ENCODE assay signal across 1 cellular context in the genomic region with DNA sequence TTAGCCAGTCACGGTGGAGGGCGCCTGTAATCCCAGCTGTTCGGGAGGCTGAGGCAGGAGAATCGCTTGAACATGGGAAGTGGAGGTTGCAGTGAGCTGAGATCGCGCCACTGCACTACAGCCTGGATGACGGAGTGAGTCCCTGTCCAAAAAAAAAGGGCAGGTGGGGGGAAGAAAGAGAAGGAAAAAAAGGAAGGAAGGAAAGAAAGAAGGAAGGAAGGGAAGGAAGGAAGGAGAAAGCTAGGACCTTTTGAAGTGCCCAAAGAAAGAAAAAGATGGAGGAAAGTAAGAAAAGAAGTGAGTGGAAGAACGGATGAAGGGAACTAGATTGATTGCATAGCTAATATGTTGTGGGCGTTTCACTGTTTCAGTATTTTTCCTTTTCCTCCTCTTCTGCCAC.
TF ChIP-seq lines count a peak whose summit lies in the region.

No MANE protein-coding gene starts in this region.

TF ChIP-seq in K562, 482 proteins besides CTCF, POLR2A, EP300 and RAD21 (continues in another document):
- peak; percentile 47; the same call in 1 of the 2 replicates for TF ChIP-seq SMARCA4 (IDR thresholded peaks at IDR 0.05)
- TF ChIP-seq ZSCAN29 (IDR thresholded peaks at IDR 0.05): no peak
- TF ChIP-seq RCOR1 (IDR thresholded peaks at IDR 0.05; ENCODE audit: borderline replicate concordance in 1 of 2, low read depth in 2 of 2, low read length in 2 of 2): no peak
- peak; percentile 80 for TF ChIP-seq EHMT2 (IDR thresholded peaks at IDR 0.05)
- TF ChIP-seq SMARCC2 (IDR thresholded peaks at IDR 0.05; ENCODE audit: low read depth): no peak; the same call in 1 of the 2 replicates
- TF ChIP-seq BRF1 (IDR thresholded peaks at IDR 0.05; ENCODE audit: borderline replicate concordance, extremely low read depth, insufficient read length): no peak
- TF ChIP-seq SOX6 (IDR thresholded peaks at IDR 0.05): no peak
- 0 out of 2 replicates have a peak, but pooled peaks have one; percentile 43 for TF ChIP-seq ZEB2 (IDR thresholded peaks at IDR 0.05)
- TF ChIP-seq, protein P1, sequence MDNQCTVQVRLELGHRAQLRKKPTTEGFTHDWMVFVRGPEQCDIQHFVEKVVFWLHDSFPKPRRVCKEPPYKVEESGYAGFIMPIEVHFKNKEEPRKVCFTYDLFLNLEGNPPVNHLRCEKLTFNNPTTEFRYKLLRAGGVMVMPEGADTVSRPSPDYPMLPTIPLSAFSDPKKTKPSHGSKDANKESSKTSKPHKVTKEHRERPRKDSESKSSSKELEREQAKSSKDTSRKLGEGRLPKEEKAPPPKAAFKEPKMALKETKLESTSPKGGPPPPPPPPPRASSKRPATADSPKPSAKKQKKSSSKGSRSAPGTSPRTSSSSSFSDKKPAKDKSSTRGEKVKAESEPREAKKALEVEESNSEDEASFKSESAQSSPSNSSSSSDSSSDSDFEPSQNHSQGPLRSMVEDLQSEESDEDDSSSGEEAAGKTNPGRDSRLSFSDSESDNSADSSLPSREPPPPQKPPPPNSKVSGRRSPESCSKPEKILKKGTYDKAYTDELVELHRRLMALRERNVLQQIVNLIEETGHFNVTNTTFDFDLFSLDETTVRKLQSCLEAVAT (IDR thresholded peaks at IDR 0.05): peak; percentile 40 to 93; a peak in 2 of 4 replicates
- TF ChIP-seq, protein P2, sequence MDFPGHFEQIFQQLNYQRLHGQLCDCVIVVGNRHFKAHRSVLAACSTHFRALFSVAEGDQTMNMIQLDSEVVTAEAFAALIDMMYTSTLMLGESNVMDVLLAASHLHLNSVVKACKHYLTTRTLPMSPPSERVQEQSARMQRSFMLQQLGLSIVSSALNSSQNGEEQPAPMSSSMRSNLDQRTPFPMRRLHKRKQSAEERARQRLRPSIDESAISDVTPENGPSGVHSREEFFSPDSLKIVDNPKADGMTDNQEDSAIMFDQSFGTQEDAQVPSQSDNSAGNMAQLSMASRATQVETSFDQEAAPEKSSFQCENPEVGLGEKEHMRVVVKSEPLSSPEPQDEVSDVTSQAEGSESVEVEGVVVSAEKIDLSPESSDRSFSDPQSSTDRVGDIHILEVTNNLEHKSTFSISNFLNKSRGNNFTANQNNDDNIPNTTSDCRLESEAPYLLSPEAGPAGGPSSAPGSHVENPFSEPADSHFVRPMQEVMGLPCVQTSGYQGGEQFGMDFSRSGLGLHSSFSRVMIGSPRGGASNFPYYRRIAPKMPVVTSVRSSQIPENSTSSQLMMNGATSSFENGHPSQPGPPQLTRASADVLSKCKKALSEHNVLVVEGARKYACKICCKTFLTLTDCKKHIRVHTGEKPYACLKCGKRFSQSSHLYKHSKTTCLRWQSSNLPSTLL (IDR thresholded peaks at IDR 0.05): 0 out of 2 replicates have a peak, but pooled peaks have one; percentile 62
- TF ChIP-seq C11orf30 (IDR thresholded peaks at IDR 0.05; ENCODE audit: low read depth): no peak
- TF ChIP-seq TRIM24 (IDR thresholded peaks at IDR 0.05): 0 out of 4 replicates have a peak, but pooled peaks of 1 of the 2 experiments have one; percentile 44
- TF ChIP-seq ASH1L (IDR thresholded peaks at IDR 0.05; ENCODE audit: borderline replicate concordance, low read depth, partially characterized antibody): peak; percentile 29
- TF ChIP-seq, protein P3, sequence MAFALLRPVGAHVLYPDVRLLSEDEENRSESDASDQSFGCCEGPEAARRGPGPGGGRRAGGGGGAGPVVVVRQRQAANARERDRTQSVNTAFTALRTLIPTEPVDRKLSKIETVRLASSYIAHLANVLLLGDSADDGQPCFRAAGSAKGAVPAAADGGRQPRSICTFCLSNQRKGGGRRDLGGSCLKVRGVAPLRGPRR (CRISPR knock-in tag; IDR thresholded peaks at IDR 0.05): no peak
- peak; percentile 27; the same call in 1 of the 2 replicates for TF ChIP-seq HIVEP1 (CRISPR knock-in tag; IDR thresholded peaks at IDR 0.05)
- TF ChIP-seq, protein P4, sequence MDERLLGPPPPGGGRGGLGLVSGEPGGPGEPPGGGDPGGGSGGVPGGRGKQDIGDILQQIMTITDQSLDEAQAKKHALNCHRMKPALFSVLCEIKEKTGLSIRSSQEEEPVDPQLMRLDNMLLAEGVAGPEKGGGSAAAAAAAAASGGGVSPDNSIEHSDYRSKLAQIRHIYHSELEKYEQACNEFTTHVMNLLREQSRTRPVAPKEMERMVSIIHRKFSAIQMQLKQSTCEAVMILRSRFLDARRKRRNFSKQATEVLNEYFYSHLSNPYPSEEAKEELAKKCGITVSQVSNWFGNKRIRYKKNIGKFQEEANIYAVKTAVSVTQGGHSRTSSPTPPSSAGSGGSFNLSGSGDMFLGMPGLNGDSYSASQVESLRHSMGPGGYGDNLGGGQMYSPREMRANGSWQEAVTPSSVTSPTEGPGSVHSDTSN (CRISPR knock-in tag; IDR thresholded peaks at IDR 0.05; ENCODE audit: low read depth): no peak
- TF ChIP-seq, protein P4 (tag; conservative IDR thresholded peaks at IDR 0.05; ENCODE audit: low read depth): 0 out of 2 replicates have a peak, but pooled peaks have one; percentile 10
- TF ChIP-seq, protein P5, sequence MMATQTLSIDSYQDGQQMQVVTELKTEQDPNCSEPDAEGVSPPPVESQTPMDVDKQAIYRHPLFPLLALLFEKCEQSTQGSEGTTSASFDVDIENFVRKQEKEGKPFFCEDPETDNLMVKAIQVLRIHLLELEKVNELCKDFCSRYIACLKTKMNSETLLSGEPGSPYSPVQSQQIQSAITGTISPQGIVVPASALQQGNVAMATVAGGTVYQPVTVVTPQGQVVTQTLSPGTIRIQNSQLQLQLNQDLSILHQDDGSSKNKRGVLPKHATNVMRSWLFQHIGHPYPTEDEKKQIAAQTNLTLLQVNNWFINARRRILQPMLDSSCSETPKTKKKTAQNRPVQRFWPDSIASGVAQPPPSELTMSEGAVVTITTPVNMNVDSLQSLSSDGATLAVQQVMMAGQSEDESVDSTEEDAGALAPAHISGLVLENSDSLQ (IDR thresholded peaks at IDR 0.05): peak; percentile 17; the same call in 1 of the 2 replicates
- no peak for TF ChIP-seq ZNF24 (IDR thresholded peaks at IDR 0.05)
- no peak for TF ChIP-seq ZNF507 (tag; conservative IDR thresholded peaks at IDR 0.05)
- TF ChIP-seq PRMT5 (CRISPR knock-in tag; IDR thresholded peaks at IDR 0.05): no peak
- TF ChIP-seq DIDO1 (tag; IDR thresholded peaks at IDR 0.05; ENCODE audit: low read depth): peak; percentile 50; the same call in 1 of the 2 replicates
- TF ChIP-seq SNIP1 (IDR thresholded peaks at IDR 0.05; ENCODE audit: low read depth): no peak
- peak; percentile 48; the same call in 1 of the 2 replicates for TF ChIP-seq ARID2 (IDR thresholded peaks at IDR 0.05)
- TF ChIP-seq PHB2 (IDR thresholded peaks at IDR 0.05; ENCODE audit: low read depth): peak; percentile 69; the same call in 1 of the 2 replicates
- 0 out of 4 replicates have a peak, but pooled peaks of 1 of the 2 experiments have one; percentile 62 for TF ChIP-seq MCM7 (IDR thresholded peaks at IDR 0.05)
- TF ChIP-seq, protein P6, sequence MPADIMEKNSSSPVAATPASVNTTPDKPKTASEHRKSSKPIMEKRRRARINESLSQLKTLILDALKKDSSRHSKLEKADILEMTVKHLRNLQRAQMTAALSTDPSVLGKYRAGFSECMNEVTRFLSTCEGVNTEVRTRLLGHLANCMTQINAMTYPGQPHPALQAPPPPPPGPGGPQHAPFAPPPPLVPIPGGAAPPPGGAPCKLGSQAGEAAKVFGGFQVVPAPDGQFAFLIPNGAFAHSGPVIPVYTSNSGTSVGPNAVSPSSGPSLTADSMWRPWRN (IDR thresholded peaks at IDR 0.05; ENCODE audit: low read depth): peak; percentile 20; the same call in 1 of the 2 replicates
- TF ChIP-seq SRF (CRISPR knock-in tag; IDR thresholded peaks at IDR 0.05): no peak
- TF ChIP-seq, protein P7, sequence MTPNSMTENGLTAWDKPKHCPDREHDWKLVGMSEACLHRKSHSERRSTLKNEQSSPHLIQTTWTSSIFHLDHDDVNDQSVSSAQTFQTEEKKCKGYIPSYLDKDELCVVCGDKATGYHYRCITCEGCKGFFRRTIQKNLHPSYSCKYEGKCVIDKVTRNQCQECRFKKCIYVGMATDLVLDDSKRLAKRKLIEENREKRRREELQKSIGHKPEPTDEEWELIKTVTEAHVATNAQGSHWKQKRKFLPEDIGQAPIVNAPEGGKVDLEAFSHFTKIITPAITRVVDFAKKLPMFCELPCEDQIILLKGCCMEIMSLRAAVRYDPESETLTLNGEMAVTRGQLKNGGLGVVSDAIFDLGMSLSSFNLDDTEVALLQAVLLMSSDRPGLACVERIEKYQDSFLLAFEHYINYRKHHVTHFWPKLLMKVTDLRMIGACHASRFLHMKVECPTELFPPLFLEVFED (CRISPR knock-in tag; conservative IDR thresholded peaks at IDR 0.05): peak; percentile 82; the same call in 1 of the 2 replicates
- TF ChIP-seq, protein P8, sequence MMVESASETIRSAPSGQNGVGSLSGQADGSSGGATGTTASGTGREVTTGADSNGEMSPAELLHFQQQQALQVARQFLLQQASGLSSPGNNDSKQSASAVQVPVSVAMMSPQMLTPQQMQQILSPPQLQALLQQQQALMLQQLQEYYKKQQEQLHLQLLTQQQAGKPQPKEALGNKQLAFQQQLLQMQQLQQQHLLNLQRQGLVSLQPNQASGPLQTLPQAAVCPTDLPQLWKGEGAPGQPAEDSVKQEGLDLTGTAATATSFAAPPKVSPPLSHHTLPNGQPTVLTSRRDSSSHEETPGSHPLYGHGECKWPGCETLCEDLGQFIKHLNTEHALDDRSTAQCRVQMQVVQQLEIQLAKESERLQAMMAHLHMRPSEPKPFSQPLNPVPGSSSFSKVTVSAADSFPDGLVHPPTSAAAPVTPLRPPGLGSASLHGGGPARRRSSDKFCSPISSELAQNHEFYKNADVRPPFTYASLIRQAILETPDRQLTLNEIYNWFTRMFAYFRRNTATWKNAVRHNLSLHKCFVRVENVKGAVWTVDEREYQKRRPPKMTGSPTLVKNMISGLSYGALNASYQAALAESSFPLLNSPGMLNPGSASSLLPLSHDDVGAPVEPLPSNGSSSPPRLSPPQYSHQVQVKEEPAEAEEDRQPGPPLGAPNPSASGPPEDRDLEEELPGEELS (CRISPR knock-in tag; IDR thresholded peaks at IDR 0.05; ENCODE audit: borderline replicate concordance): no peak
- TF ChIP-seq HDGF (IDR thresholded peaks at IDR 0.05): peak; percentile 61; the same call in 1 of the 2 replicates
- TF ChIP-seq DPF2 (IDR thresholded peaks at IDR 0.05): peak; percentile 38
- TF ChIP-seq LEF1 (IDR thresholded peaks at IDR 0.05): peak; percentile 42; the same call in 1 of the 2 replicates
- peak; percentile 73 for TF ChIP-seq BRD9 (IDR thresholded peaks at IDR 0.05; ENCODE audit: low read depth, partially characterized antibody)
- TF ChIP-seq ZNF384 (IDR thresholded peaks at IDR 0.05; ENCODE audit: low read depth, low read length): no peak
- no peak for TF ChIP-seq TSC22D4 (tag; IDR thresholded peaks at IDR 0.05)
- TF ChIP-seq HDAC2 (IDR thresholded peaks at IDR 0.05): 0 out of 2 replicates have a peak, but pooled peaks have one; percentile 42
- TF ChIP-seq, protein P9, sequence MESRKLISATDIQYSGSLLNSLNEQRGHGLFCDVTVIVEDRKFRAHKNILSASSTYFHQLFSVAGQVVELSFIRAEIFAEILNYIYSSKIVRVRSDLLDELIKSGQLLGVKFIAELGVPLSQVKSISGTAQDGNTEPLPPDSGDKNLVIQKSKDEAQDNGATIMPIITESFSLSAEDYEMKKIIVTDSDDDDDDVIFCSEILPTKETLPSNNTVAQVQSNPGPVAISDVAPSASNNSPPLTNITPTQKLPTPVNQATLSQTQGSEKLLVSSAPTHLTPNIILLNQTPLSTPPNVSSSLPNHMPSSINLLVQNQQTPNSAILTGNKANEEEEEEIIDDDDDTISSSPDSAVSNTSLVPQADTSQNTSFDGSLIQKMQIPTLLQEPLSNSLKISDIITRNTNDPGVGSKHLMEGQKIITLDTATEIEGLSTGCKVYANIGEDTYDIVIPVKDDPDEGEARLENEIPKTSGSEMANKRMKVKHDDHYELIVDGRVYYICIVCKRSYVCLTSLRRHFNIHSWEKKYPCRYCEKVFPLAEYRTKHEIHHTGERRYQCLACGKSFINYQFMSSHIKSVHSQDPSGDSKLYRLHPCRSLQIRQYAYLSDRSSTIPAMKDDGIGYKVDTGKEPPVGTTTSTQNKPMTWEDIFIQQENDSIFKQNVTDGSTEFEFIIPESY (CRISPR knock-in tag; IDR thresholded peaks at IDR 0.05): 0 out of 2 replicates have a peak, but pooled peaks have one; percentile 19
- TF ChIP-seq TAF15 (IDR thresholded peaks at IDR 0.05; ENCODE audit: low read depth, low read length): no peak
- no peak for TF ChIP-seq PHTF2 (CRISPR knock-in tag; IDR thresholded peaks at IDR 0.05)
